In genomic region chr5:135461752-135462151, GRCh38 we compare ENCODE assay signal across 18 cellular contexts. TPM values are rescaled to one million over a fixed set of nuclear protein-coding genes. Genes with fewer than 3 reads are reported as not detected.
"Had no signal": no experiment of that assay in that cellular context is flagged by ENCODE, and none has a peak within 500 bp of the region (broad histone marks: within the 10 kb centered on the region; RNA-seq: fewer than 3 reads in every experiment).

No MANE protein-coding gene starts in this region.

- H3K27ac ChIP-seq: gastrocnemius medialis, heart right ventricle, left lung, lower lobe of right lung, parathyroid adenoma, psoas muscle, tibial artery, upper lobe of left lung, vagina had no signal

- H3K4me3 Mint-ChIP-seq: naive B cell, nephron had no signal

- H3K27me3 ChIP-seq: vagina had no signal

- H2AFZ ChIP-seq: parathyroid adenoma had no signal

- H3K27ac Mint-ChIP-seq: naive B cell had no signal

- FAIRE-seq: endometrium, islet of Langerhans, small intestine had no signal

- H3K36me3 Mint-ChIP-seq: naive B cell had no signal

- H3K4me3 ChIP-seq: gastrocnemius medialis, heart right ventricle, left lung, lower lobe of right lung, psoas muscle, tibial artery, upper lobe of left lung, vagina had no signal

- H3K4me1 ChIP-seq: psoas muscle, vagina had no signal

- H3K9ac ChIP-seq: parathyroid adenoma had no signal

- DNase-seq: gastrocnemius medialis, heart right ventricle, left lung, lower lobe of right lung, psoas muscle had no signal

- ATAC-seq: gastrocnemius medialis, heart right ventricle, lower lobe of right lung, psoas muscle had no signal

- H3K79me2 ChIP-seq: parathyroid adenoma had no signal

- H3K36me3 ChIP-seq: gastrocnemius medialis, heart right ventricle, left lung, lower lobe of right lung, tibial artery, upper lobe of left lung, vagina had no signal

- H3K9me3 Mint-ChIP-seq: naive B cell, nephron had no signal

- H3K9me3 ChIP-seq: gastrocnemius medialis, heart right ventricle, left lung, lower lobe of right lung, psoas muscle, tibial artery, upper lobe of left lung, vagina had no signal

RNA-seq across cellular contexts. Expression of gene TIFAB, which starts 9.6 kb away (rescaled TPM):
- total RNA-seq: esophagus mucosa, fibroblast of villous mesenchyme, gastrocnemius medialis, omental fat pad, psoas muscle, vagina had no signal

RNA-seq across cellular contexts. Expression of gene DCANP1, which starts 14.6 kb away (rescaled TPM):
- total RNA-seq: esophagus mucosa, fibroblast of villous mesenchyme, gastrocnemius medialis, heart right ventricle, lower lobe of right lung, psoas muscle, temporal lobe, vagina had no signal
- polyA plus RNA-seq: heart right ventricle had no signal
